ENCODE assay signal across 34 cellular contexts in the genomic region with DNA sequence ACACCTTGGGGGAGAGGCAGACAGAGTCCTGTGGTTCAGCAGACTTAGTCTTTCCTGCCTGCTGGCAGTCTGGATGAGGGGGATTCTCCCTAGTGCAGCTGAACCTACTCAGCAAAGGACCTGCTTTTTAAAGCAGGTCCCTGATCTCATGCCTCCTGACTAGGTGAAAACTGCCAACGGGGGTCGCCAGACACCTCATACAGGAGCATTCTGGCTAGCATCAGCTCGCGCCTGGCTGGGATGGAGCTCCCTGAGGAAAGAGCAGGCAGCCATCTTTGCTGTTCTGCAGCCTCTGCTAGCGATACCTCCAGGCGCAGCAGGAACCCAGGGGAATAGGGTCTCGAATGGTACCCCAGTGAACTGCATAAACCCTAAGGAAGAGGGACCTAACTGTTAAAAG.
"Had no signal": no experiment of that assay in that cellular context is flagged by ENCODE, and none has a peak within 500 bp of the region (broad histone marks: within the 10 kb centered on the region; RNA-seq: fewer than 3 reads in every experiment).

No MANE protein-coding gene starts in this region.

- FAIRE-seq: colon, endometrium, endothelial cell of umbilical vein had no signal

- H3K36me3 Mint-ChIP-seq: activated naive CD8-positive, alpha-beta T cell had no signal

- H3K27me3 ChIP-seq: body of pancreas, esophagus squamous epithelium, gastroesophageal sphincter had no signal

- H3K36me3 ChIP-seq: esophagus squamous epithelium, gastroesophageal sphincter, WERI-Rb-1 had no signal

- H3K4me3 ChIP-seq: body of pancreas, esophagus squamous epithelium, gastroesophageal sphincter had no signal

- DNase-seq: activated CD4-positive, alpha-beta memory T cell treated with anti-CD3 and anti-CD28 coated beads, Interleukin-2, amount 10 ng/mL, durations not matched to agents 7 days and 5 days; activated CD4-positive, alpha-beta T cell treated with anti-CD3 and anti-CD28 coated beads for 1 hour; activated CD4-positive, alpha-beta T cell treated with anti-CD3 and anti-CD28 coated beads for 4 hours; activated CD4-positive, alpha-beta T cell treated with anti-CD3 and anti-CD28 coated beads, Interleukin-2, amount 10 ng/mL, durations not matched to agents 7 days and 5 days; activated CD4-positive, alpha-beta T cell treated with anti-CD3 and anti-CD28 coated beads, Interleukin-2, amount 50 U/mL, for 4 hours; activated CD4-positive, CD25-positive, alpha-beta regulatory T cell; activated CD8-positive, alpha-beta memory T cell treated with anti-CD3 and anti-CD28 coated beads, Interleukin-2, amount 50 U/mL, for 48 hours; activated effector memory CD4-positive, alpha-beta T cell treated with Interleukin-2 at 50 U/mL for 16 hours; activated gamma-delta T cell treated with Interleukin-2 at 50 U/mL for 16 hours; activated naive CD4-positive, alpha-beta T cell treated with anti-CD3 and anti-CD28 coated beads, Interleukin-2, amount 50 U/mL, for 16 hours; activated naive CD4-positive, alpha-beta T cell treated with Interleukin-2 at 50 U/mL for 16 hours; activated T-cell treated with anti-CD3 and anti-CD28 coated beads for 4 hours; activated T-cell treated with anti-CD3 and anti-CD28 coated beads, Interleukin-2, amount 50 U/mL, for 24 hours; activated T-cell treated with anti-CD3 and anti-CD28 coated beads, Interleukin-2, amount 50 U/mL, for 72 hours; amniotic stem cell; anterior cingulate cortex; body of pancreas; cortex of kidney; dermis blood vessel endothelial cell; effector CD4-positive, alpha-beta T cell; effector memory CD8-positive, alpha-beta T cell; esophagus squamous epithelium; foreskin melanocyte; T-helper 1 cell; T-helper 17 cell; T1000; WERI-Rb-1 had no signal

- H3K27ac Mint-ChIP-seq: activated CD4-positive, alpha-beta memory T cell treated with anti-CD3 and anti-CD28 coated beads, Interleukin-2, amount 10 ng/mL, durations not matched to agents 7 days and 5 days; activated CD4-positive, alpha-beta T cell treated with anti-CD3 and anti-CD28 coated beads, Interleukin-2, amount 10 ng/mL, durations not matched to agents 7 days and 5 days; activated naive CD8-positive, alpha-beta T cell; activated T-cell treated with anti-CD3 and anti-CD28 coated beads, Interleukin-2, amount 50 U/mL, for 24 hours; activated T-cell treated with anti-CD3 and anti-CD28 coated beads, Interleukin-2, amount 50 U/mL, for 72 hours; effector memory CD8-positive, alpha-beta T cell; T-helper 17 cell; T-helper 2 cell treated with Interferon-gamma antibody and Interleukin-4, amounts not matched to agents 5 μg/mL and 100 μg/mL, for 36 hours had no signal

- H3K27ac ChIP-seq: body of pancreas, epithelial cell of prostate, esophagus squamous epithelium, gastroesophageal sphincter, WERI-Rb-1 had no signal

- H3K9me3 ChIP-seq: body of pancreas, esophagus squamous epithelium had no signal

- H3K4me1 ChIP-seq: body of pancreas, esophagus squamous epithelium, gastroesophageal sphincter had no signal

- H3K4me1 Mint-ChIP-seq: activated CD4-positive, alpha-beta memory T cell treated with anti-CD3 and anti-CD28 coated beads, Interleukin-2, amount 10 ng/mL, durations not matched to agents 7 days and 5 days; activated CD4-positive, alpha-beta T cell treated with anti-CD3 and anti-CD28 coated beads, Interleukin-2, amount 10 ng/mL, durations not matched to agents 7 days and 5 days; T-helper 17 cell had no signal

- H3K4me3 Mint-ChIP-seq: activated CD4-positive, alpha-beta memory T cell treated with anti-CD3 and anti-CD28 coated beads, Interleukin-2, amount 10 ng/mL, durations not matched to agents 7 days and 5 days; activated CD4-positive, alpha-beta T cell treated with anti-CD3 and anti-CD28 coated beads, Interleukin-2, amount 10 ng/mL, durations not matched to agents 7 days and 5 days; activated naive CD8-positive, alpha-beta T cell; activated T-cell treated with anti-CD3 and anti-CD28 coated beads, Interleukin-2, amount 50 U/mL, for 24 hours; activated T-cell treated with anti-CD3 and anti-CD28 coated beads, Interleukin-2, amount 50 U/mL, for 72 hours; effector memory CD8-positive, alpha-beta T cell; T-helper 17 cell; T-helper 2 cell treated with Interferon-gamma antibody and Interleukin-4, amounts not matched to agents 5 μg/mL and 100 μg/mL, for 36 hours had no signal

- H3K27me3 Mint-ChIP-seq: activated CD4-positive, alpha-beta memory T cell treated with anti-CD3 and anti-CD28 coated beads, Interleukin-2, amount 10 ng/mL, durations not matched to agents 7 days and 5 days; activated CD4-positive, alpha-beta T cell treated with anti-CD3 and anti-CD28 coated beads, Interleukin-2, amount 10 ng/mL, durations not matched to agents 7 days and 5 days; activated naive CD8-positive, alpha-beta T cell; activated T-cell treated with anti-CD3 and anti-CD28 coated beads, Interleukin-2, amount 50 U/mL, for 24 hours; effector memory CD8-positive, alpha-beta T cell; T-helper 17 cell had no signal

- ATAC-seq: activated T-cell treated with anti-CD3 and anti-CD28 coated beads, Interleukin-2, amount 50 U/mL, for 72 hours; body of pancreas; effector memory CD8-positive, alpha-beta T cell; gastroesophageal sphincter; T-helper 17 cell had no signal
